In the genomic region with DNA sequence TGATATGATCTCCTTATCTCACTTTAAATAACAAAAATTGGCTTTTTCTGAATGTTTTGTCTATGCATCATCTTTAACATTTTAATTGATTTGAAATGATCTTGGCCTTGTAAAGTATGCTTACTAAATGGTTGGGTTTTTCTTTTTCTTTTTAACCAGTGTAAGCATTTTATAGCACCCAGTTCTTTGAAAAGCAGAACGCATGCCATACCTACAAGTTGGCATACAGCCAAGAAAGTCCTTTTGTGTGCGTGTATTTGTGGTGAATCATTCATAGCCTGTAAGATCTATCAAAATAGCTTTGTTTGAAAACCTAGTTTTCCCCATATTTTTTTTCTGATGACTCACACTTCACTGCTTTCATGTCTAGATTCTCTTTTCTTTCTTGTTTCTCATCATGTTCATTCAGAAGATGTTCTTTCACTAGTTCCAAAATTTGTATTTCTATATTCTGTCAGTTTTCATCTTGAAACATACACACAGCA, we compare ENCODE assay signal across 8 cellular contexts. TPM values are rescaled to one million over a fixed set of nuclear protein-coding genes. Genes with fewer than 3 reads are reported as not detected.
DNase-seq lines count a peak whose midpoint lies in the region; ATAC-seq, FAIRE-seq and TF ChIP-seq lines count a peak whose summit lies in the region.

No MANE protein-coding gene starts in this region.

- H3K4me1 ChIP-seq in suprapubic skin = peaks cover 15% of the 10 kb centered on the region

- in situ Hi-C loops in SK-MEL-5 (cut with HindIII; ENCODE audit: low pct_unique_long_range_greater_than_20kb, low sequenced_read_pairs) = no loop called here

- no peaks in the 10 kb centered on the region for H3K36me3 ChIP-seq in suprapubic skin

- H3K4me1 Mint-ChIP-seq in Calu3 (ENCODE audit: low read depth, unreplicated experiment) (peaks cover 37% of the 10 kb centered on the region), progenitor cell of endocrine pancreas (ENCODE audit: low read depth) (peaks cover 13% of the 10 kb centered on the region)
- H3K4me1 Mint-ChIP-seq in stimulated activated memory B cell treated with anti-CD40 and anti-IgM and Interleukin-4, amounts not matched to agents 10 μg/mL and 1 μg/mL and 100 μg/mL, for 72 hours = peaks cover 68% of the 10 kb centered on the region

- no peak overlapping the region for H3K4me3 ChIP-seq in suprapubic skin

- CTCF ChIA-PET in Calu3 (lab: Charles Lee) = interaction anchor here (0.6 to 0.7 kb wide), 2 partner anchors 29 to 920 kb away, joined by 3 to 4 read pairs; no protein-coding TSS in a partner anchor

- H3K27me3 ChIP-seq in suprapubic skin = no peaks in the 10 kb centered on the region

- DNase-seq in Calu3 = peak; percentile 48
- DNase-seq in HTR-8/SVneo (ENCODE audit: insufficient read length, low spot score) = peak; percentile 23
- DNase-seq in SK-MEL-5 (ENCODE audit: low read depth, low spot score) = peak; percentile 33
- peak; percentile 55 for DNase-seq in foreskin melanocyte
- DNase-seq in suprapubic skin (ENCODE audit: low spot score in 2 of 2) = no peak
- DNase-seq in progenitor cell of endocrine pancreas (ENCODE audit: low spot score, unreplicated experiment) = no peak

- no peaks in the 10 kb centered on the region for H3K9me3 ChIP-seq in suprapubic skin

- H3K27me3 Mint-ChIP-seq in Calu3 (ENCODE audit: unreplicated experiment) (no peaks in the 10 kb centered on the region), progenitor cell of endocrine pancreas (no peaks in the 10 kb centered on the region)
- H3K27me3 Mint-ChIP-seq in stimulated activated memory B cell treated with anti-CD40 and anti-IgM and Interleukin-4, amounts not matched to agents 10 μg/mL and 1 μg/mL and 100 μg/mL, for 72 hours = no peaks in the 10 kb centered on the region

- peak overlapping the region; percentile 30 for H3K27ac Mint-ChIP-seq in Calu3 (ENCODE audit: unreplicated experiment)
- no peak overlapping the region for H3K27ac Mint-ChIP-seq in progenitor cell of endocrine pancreas
- H3K27ac Mint-ChIP-seq in stimulated activated memory B cell treated with anti-CD40 and anti-IgM and Interleukin-4, amounts not matched to agents 10 μg/mL and 1 μg/mL and 100 μg/mL, for 72 hours = no peak overlapping the region

- ATAC-seq in GM18873 (IDR thresholded peaks at IDR 0.05; ENCODE audit: low FRiP score, unreplicated experiment) = no peak
- ATAC-seq in stimulated activated memory B cell treated with anti-CD40 and anti-IgM and Interleukin-4, amounts not matched to agents 10 μg/mL and 1 μg/mL and 100 μg/mL, for 72 hours = no peak

- no peak for TF ChIP-seq POLR2A in suprapubic skin (IDR thresholded peaks at IDR 0.05)

- TF ChIP-seq EP300 in suprapubic skin (IDR thresholded peaks at IDR 0.05) = no peak

- WGBS in suprapubic skin = 14% methylated on average over 2 of the region's 2 CpGs

- no peak for FAIRE-seq in HTR-8/SVneo (lab: Jason Lieb, UNC)

- intact Hi-C loops in Calu3 (cut with micrococcal nuclease; ENCODE audit: unreplicated experiment) = loop anchor here (10.0 kb wide), 1 partner anchor 192 kb away; no protein-coding TSS in a partner anchor

- no peak for TF ChIP-seq CTCF in Calu3 (IDR thresholded peaks at IDR 0.05; ENCODE audit: unreplicated experiment)
- TF ChIP-seq CTCF in suprapubic skin (IDR thresholded peaks at IDR 0.05) = no peak
- TF ChIP-seq CTCF in progenitor cell of endocrine pancreas (IDR thresholded peaks at IDR 0.05; ENCODE audit: unreplicated experiment) = no peak

- no peak overlapping the region for H3K27ac ChIP-seq in suprapubic skin

- BruUV-seq in Calu3 (replicated peaks; lab: Mats Ljungman, UMichigan) = no TSS peak

- peaks cover 17% of the 10 kb centered on the region for H3K36me3 Mint-ChIP-seq in Calu3 (ENCODE audit: insufficient read depth, unreplicated experiment)
- H3K36me3 Mint-ChIP-seq in progenitor cell of endocrine pancreas (ENCODE audit: insufficient read depth) = no peaks in the 10 kb centered on the region
- H3K36me3 Mint-ChIP-seq in stimulated activated memory B cell treated with anti-CD40 and anti-IgM and Interleukin-4, amounts not matched to agents 10 μg/mL and 1 μg/mL and 100 μg/mL, for 72 hours = peaks cover 29% of the 10 kb centered on the region

- H3K4me3 Mint-ChIP-seq in Calu3 (ENCODE audit: low read depth, unreplicated experiment) (no peak overlapping the region), progenitor cell of endocrine pancreas (ENCODE audit: low read depth) (no peak overlapping the region)
- H3K4me3 Mint-ChIP-seq in stimulated activated memory B cell treated with anti-CD40 and anti-IgM and Interleukin-4, amounts not matched to agents 10 μg/mL and 1 μg/mL and 100 μg/mL, for 72 hours = no peak overlapping the region

- no peaks in the 10 kb centered on the region for H3K9me3 Mint-ChIP-seq in Calu3 (ENCODE audit: low read depth, unreplicated experiment)
- peaks cover 5% of the 10 kb centered on the region for H3K9me3 Mint-ChIP-seq in progenitor cell of endocrine pancreas (ENCODE audit: low read depth)
- H3K9me3 Mint-ChIP-seq in stimulated activated memory B cell treated with anti-CD40 and anti-IgM and Interleukin-4, amounts not matched to agents 10 μg/mL and 1 μg/mL and 100 μg/mL, for 72 hours = no peaks in the 10 kb centered on the region

RNA-seq across cellular contexts. Expression of a gene that starts 4.1 kb away (rescaled TPM):
- 23.4 and 25.4 TPM in 2 replicates for total RNA-seq in Calu3 (2022)
- total RNA-seq in SK-MEL-5 (2014; rRNA removed; shearing (Covaris generic)) = 36.1 and 36.3 TPM in 2 replicates
- 22.0 and 27.5 TPM in 2 replicates for polyA plus RNA-seq in SK-MEL-5 (2015; cell fraction: cytosol; rRNA removed)
- polyA plus RNA-seq in SK-MEL-5 (2015; cell fraction: nucleus; rRNA removed) = 31.6 and 32.7 TPM in 2 replicates
- total RNA-seq in suprapubic skin = 10 to 100 TPM; 11.1 to 18.3 (median 15.1) TPM
- 22.7 and 23.6 TPM in 2 replicates for total RNA-seq in progenitor cell of endocrine pancreas

Comparison
In these comparisons a context has a peak if more than half of its experiments do, and no peak if none do; other contexts are left out.
1. DNase-seq: peak in Calu3 (single experiment), HTR-8/SVneo (single experiment), SK-MEL-5 (single experiment) and foreskin melanocyte (single experiment); none in suprapubic skin (0 of 2) and progenitor cell of endocrine pancreas (single experiment).